17 cellular contexts compared by ENCODE assay signal in the genomic region with DNA sequence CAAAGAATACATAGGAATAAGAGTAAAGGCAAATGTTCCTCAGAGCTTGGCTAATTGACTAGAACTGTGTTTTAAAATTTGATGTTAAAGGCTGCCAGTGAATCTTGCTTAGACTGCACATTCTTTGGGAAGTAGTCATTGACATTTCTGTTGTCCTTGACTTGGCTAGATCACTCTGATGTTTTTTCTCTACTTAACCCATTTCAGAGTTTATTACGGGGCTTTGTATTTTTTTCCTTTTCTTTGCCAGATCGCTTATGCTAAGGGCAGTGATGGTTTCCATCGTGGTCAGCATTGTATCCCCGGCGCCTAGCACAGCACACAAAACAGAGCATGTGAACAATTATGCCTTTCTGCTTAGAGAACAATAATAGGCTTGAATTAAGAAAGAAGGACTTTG.
DNase-seq lines count a peak whose midpoint lies in the region; ATAC-seq and TF ChIP-seq lines count a peak whose summit lies in the region.
"Had no signal": no experiment of that assay in that cellular context is flagged by ENCODE, and none has a peak within 500 bp of the region (broad histone marks: within the 10 kb centered on the region; RNA-seq: fewer than 3 reads in every experiment).

No MANE protein-coding gene starts in this region.

- no peaks in the 10 kb centered on the region for H3K36me3 Mint-ChIP-seq in activated naive CD4-positive, alpha-beta T cell treated with anti-CD3 and anti-CD28 coated beads, Interleukin-2, amount 10 ng/mL, durations not matched to agents 7 days and 5 days

- peak; percentile 14 for DNase-seq in Caki2 (ENCODE audit: low read depth)
- DNase-seq in T1000 (lab: John Stamatoyannopoulos, UW): peak; percentile 7
- DNase-seq in fibroblast of mammary gland (ENCODE audit: low read depth): peak; percentile 32
- peak; percentile 19 for DNase-seq in myocyte (ENCODE audit: low read depth)
- DNase-seq in right cardiac atrium: no peak
- DNase-seq in NCI-H82 (lab: John Stamatoyannopoulos, UW): no peak
- DNase-seq in activated naive CD4-positive, alpha-beta T cell treated with anti-CD3 and anti-CD28 coated beads, Interleukin-2, amount 10 ng/mL, durations not matched to agents 7 days and 5 days: no peak
- DNase-seq: activated CD4-positive, CD25-positive, alpha-beta regulatory T cell; activated naive CD4-positive, alpha-beta T cell treated with Interleukin-2 at 50 U/mL for 16 hours; heart right ventricle; left colon; NCI-H524 treated with DMSO at 0.1 percent for 48 hours; psoas muscle had no signal

- 47% methylated on average over 5 of the region's 5 CpGs for WGBS in right cardiac atrium

- H3K4me1 ChIP-seq in right cardiac atrium (ENCODE audit: control insufficient read depth, insufficient read depth, low read length): no peaks in the 10 kb centered on the region
- H3K4me1 ChIP-seq: heart right ventricle, psoas muscle had no signal

- no peaks in the 10 kb centered on the region for H3K9me3 ChIP-seq in right cardiac atrium (ENCODE audit: control insufficient read depth, low read length)
- H3K9me3 ChIP-seq: psoas muscle had no signal

- in situ Hi-C loops in Caki2 (cut with HindIII; ENCODE audit: low pct_unique_long_range_greater_than_20kb, low sequenced_read_pairs): no loop called here

- CTCF ChIA-PET in activated naive CD4-positive, alpha-beta T cell treated with anti-CD3 and anti-CD28 coated beads, Interleukin-2, amount 10 ng/mL, durations not matched to agents 7 days and 5 days (lab: Charles Lee): no interaction called here

- H3K4me3 Mint-ChIP-seq in activated naive CD4-positive, alpha-beta T cell treated with anti-CD3 and anti-CD28 coated beads, Interleukin-2, amount 10 ng/mL, durations not matched to agents 7 days and 5 days: no peak overlapping the region
- H3K4me3 Mint-ChIP-seq: T-helper 1 cell treated with Interleukin-12 subunit alpha and Interleukin-12 subunit beta and Interleukin-4 antibody, amounts not matched to agents 30 μg/mL and 1 μg/mL, for 36 hours had no signal

- no peak overlapping the region for H3K4me3 ChIP-seq in fibroblast of mammary gland (ENCODE audit: control insufficient read depth, low read depth, low read length)
- H3K4me3 ChIP-seq in right cardiac atrium (ENCODE audit: low read length): no peak overlapping the region
- H3K4me3 ChIP-seq: heart right ventricle, psoas muscle had no signal

- TF ChIP-seq CTCF in fibroblast of mammary gland (conservative IDR thresholded peaks at IDR 0.05; ENCODE audit: control insufficient read depth, insufficient read depth, low read depth, low read length): no peak

- ATAC-seq in GM18907 (IDR thresholded peaks at IDR 0.05; ENCODE audit: unreplicated experiment) (no peak), right cardiac atrium (no peak)
- ATAC-seq: heart right ventricle, left colon, psoas muscle had no signal

- no peaks in the 10 kb centered on the region for H3K27me3 ChIP-seq in right cardiac atrium (ENCODE audit: control insufficient read depth, insufficient read depth)
- H3K27me3 ChIP-seq: heart right ventricle had no signal

- intact Hi-C loops in right cardiac atrium (cut with DNase I): no loop called here

- H3K27me3 Mint-ChIP-seq in activated naive CD4-positive, alpha-beta T cell treated with anti-CD3 and anti-CD28 coated beads, Interleukin-2, amount 10 ng/mL, durations not matched to agents 7 days and 5 days: no peaks in the 10 kb centered on the region

- H3K9me3 Mint-ChIP-seq in activated naive CD4-positive, alpha-beta T cell treated with anti-CD3 and anti-CD28 coated beads, Interleukin-2, amount 10 ng/mL, durations not matched to agents 7 days and 5 days: peaks cover 10% of the 10 kb centered on the region
- H3K9me3 Mint-ChIP-seq: T-helper 1 cell treated with Interleukin-12 subunit alpha and Interleukin-12 subunit beta and Interleukin-4 antibody, amounts not matched to agents 30 μg/mL and 1 μg/mL, for 36 hours had no signal

- no peak overlapping the region for H3K27ac Mint-ChIP-seq in activated naive CD4-positive, alpha-beta T cell treated with anti-CD3 and anti-CD28 coated beads, Interleukin-2, amount 10 ng/mL, durations not matched to agents 7 days and 5 days
- H3K27ac Mint-ChIP-seq: T-helper 1 cell treated with Interleukin-12 subunit alpha and Interleukin-12 subunit beta and Interleukin-4 antibody, amounts not matched to agents 30 μg/mL and 1 μg/mL, for 36 hours had no signal

- H3K27ac ChIP-seq in right cardiac atrium (ENCODE audit: low read length): no peak overlapping the region
- H3K27ac ChIP-seq: heart right ventricle, HL-60, psoas muscle, RWPE1 had no signal

- no peaks in the 10 kb centered on the region for H3K4me1 Mint-ChIP-seq in activated naive CD4-positive, alpha-beta T cell treated with anti-CD3 and anti-CD28 coated beads, Interleukin-2, amount 10 ng/mL, durations not matched to agents 7 days and 5 days

Comparison
In these comparisons a context has a peak if more than half of its experiments do, and no peak if none do; other contexts are left out.
1. DNase-seq: peak in Caki2 (single experiment), T1000 (single experiment), fibroblast of mammary gland (single experiment) and myocyte (single experiment); none in right cardiac atrium (0 of 3), NCI-H82 (single experiment) and activated naive CD4-positive, alpha-beta T cell treated with anti-CD3 and anti-CD28 coated beads, Interleukin-2, amount 10 ng/mL, durations not matched to agents 7 days and 5 days (single experiment).